ENCODE assay signal across 1 cellular context in the genomic region with DNA sequence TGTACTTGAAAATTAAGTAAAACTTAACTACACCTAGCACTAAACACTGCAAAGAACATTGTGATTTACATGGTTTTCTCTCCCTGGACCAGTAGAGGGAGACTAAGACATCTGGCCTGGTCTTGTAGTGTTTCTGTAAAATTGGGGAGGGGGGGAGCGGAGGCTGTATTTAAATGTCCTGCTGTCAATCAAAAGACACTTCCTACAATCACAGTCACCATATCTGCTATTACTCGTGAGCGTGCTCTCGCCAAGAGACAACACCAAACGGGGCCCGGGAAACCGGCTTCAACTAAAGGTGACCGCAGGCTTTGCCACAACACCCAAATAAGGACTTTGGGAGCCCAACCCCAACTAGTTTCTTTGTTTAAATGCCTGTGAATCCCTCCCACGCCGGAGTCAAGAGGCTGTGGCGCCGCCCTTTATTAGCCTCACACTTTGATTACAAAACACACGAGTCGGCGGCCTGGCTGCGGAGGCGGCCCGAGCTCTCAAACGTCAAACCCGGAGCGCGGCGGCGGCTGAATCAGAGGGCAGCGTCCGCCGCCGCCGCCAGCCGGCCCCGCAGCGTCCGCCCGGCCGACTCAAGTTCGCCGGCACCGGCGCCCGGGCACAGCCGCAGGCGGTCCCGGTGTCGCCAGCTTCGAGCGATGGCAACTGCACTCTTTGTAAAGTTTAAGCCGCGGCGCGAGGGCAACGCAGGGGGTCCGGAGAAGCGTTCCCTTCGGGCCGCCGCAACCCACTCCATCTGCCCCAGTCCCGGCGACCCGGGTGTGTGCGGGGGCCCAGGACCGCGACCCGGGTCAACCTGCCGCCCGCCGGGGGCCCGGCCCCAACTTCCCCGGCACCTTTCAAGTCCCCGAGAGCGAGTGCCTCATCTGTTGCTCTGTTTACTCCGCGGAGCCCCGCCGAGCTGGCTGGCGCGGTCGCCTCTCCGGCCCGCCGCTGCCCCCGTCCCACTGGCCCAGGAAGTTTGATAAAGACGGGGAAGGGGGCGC.
TF ChIP-seq lines count a peak whose summit lies in the region.

No MANE protein-coding gene starts in this region.

TF ChIP-seq in HepG2, 621 proteins besides CTCF, POLR2A, EP300 and RAD21 (continued from another document and continues in another):
- TF ChIP-seq, protein P1, sequence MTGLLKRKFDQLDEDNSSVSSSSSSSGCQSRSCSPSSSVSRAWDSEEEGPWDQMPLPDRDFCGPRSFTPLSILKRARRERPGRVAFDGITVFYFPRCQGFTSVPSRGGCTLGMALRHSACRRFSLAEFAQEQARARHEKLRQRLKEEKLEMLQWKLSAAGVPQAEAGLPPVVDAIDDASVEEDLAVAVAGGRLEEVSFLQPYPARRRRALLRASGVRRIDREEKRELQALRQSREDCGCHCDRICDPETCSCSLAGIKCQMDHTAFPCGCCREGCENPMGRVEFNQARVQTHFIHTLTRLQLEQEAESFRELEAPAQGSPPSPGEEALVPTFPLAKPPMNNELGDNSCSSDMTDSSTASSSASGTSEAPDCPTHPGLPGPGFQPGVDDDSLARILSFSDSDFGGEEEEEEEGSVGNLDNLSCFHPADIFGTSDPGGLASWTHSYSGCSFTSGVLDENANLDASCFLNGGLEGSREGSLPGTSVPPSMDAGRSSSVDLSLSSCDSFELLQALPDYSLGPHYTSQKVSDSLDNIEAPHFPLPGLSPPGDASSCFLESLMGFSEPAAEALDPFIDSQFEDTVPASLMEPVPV (CRISPR knock-in tag; IDR thresholded peaks at IDR 0.05), result no peak
- TF ChIP-seq RELA (CRISPR knock-in tag; IDR thresholded peaks at IDR 0.05) (no peak), ZNF788 (CRISPR knock-in tag; IDR thresholded peaks at IDR 0.05; ENCODE audit: borderline replicate concordance) (no peak; the same call in 1 of the 2 replicates), ZFP82 (CRISPR knock-in tag; IDR thresholded peaks at IDR 0.05; ENCODE audit: borderline replicate concordance) (no peak), MTA1 (CRISPR knock-in tag; IDR thresholded peaks at IDR 0.05; ENCODE audit: borderline replicate concordance) (no peak), RARA (CRISPR knock-in tag; IDR thresholded peaks at IDR 0.05) (peak; percentile 33; the same call in 1 of the 2 replicates), ATAD3A (CRISPR knock-in tag; IDR thresholded peaks at IDR 0.05) (no peak), PHF21A (CRISPR knock-in tag; IDR thresholded peaks at IDR 0.05) (peak; percentile 69), SMARCE1 (IDR thresholded peaks at IDR 0.05; ENCODE audit: borderline replicate concordance) (no peak), ZNF7 (CRISPR knock-in tag; IDR thresholded peaks at IDR 0.05) (no peak), HDAC1 (CRISPR knock-in tag; IDR thresholded peaks at IDR 0.05) (peak; percentile 34; the same call in 1 of the 2 replicates), FOSL2 (CRISPR knock-in tag; IDR thresholded peaks at IDR 0.05) (0 out of 2 replicates have a peak, but pooled peaks have one; percentile 35), ZNF891 (CRISPR knock-in tag; IDR thresholded peaks at IDR 0.05) (0 out of 2 replicates have a peak, but pooled peaks have one; percentile 24), CENPX (CRISPR knock-in tag; IDR thresholded peaks at IDR 0.05) (no peak), MIER3 (CRISPR knock-in tag; IDR thresholded peaks at IDR 0.05; ENCODE audit: borderline replicate concordance) (no peak), ZNF34 (CRISPR knock-in tag; IDR thresholded peaks at IDR 0.05; ENCODE audit: borderline replicate concordance) (no peak), ZNF20 (CRISPR knock-in tag; IDR thresholded peaks at IDR 0.05) (no peak), ZNF430 (CRISPR knock-in tag; IDR thresholded peaks at IDR 0.05) (peak; percentile 41; the same call in 1 of the 2 replicates), KLF11 (CRISPR knock-in tag; IDR thresholded peaks at IDR 0.05) (no peak), MAZ (IDR thresholded peaks at IDR 0.05; ENCODE audit: borderline replicate concordance, low read depth, low read length) (peak; percentile 86; the same call in 1 of the 2 replicates), MAZ (CRISPR knock-in tag; IDR thresholded peaks at IDR 0.05; ENCODE audit: low read depth) (peak; percentile 43; the same call in 1 of the 2 replicates), ARNTL (CRISPR knock-in tag; IDR thresholded peaks at IDR 0.05) (peak; percentile 39; the same call in 1 of the 2 replicates), ERF (CRISPR knock-in tag; IDR thresholded peaks at IDR 0.05) (peak; percentile 49; the same call in 1 of the 2 replicates), GTF3A (CRISPR knock-in tag; conservative IDR thresholded peaks at IDR 0.05) (0 out of 2 replicates have a peak, but pooled peaks have one; percentile 23), TOE1 (CRISPR knock-in tag; IDR thresholded peaks at IDR 0.05) (no peak), CBFB (CRISPR knock-in tag; IDR thresholded peaks at IDR 0.05) (0 out of 2 replicates have a peak, but pooled peaks have one; percentile 28), ZBTB38 (CRISPR knock-in tag; IDR thresholded peaks at IDR 0.05) (no peak)
- TF ChIP-seq, protein P2, sequence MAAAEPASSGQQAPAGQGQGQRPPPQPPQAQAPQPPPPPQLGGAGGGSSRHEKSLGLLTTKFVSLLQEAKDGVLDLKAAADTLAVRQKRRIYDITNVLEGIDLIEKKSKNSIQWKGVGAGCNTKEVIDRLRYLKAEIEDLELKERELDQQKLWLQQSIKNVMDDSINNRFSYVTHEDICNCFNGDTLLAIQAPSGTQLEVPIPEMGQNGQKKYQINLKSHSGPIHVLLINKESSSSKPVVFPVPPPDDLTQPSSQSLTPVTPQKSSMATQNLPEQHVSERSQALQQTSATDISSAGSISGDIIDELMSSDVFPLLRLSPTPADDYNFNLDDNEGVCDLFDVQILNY (CRISPR knock-in tag; conservative IDR thresholded peaks at IDR 0.05), result no peak
- TF ChIP-seq, protein P3, sequence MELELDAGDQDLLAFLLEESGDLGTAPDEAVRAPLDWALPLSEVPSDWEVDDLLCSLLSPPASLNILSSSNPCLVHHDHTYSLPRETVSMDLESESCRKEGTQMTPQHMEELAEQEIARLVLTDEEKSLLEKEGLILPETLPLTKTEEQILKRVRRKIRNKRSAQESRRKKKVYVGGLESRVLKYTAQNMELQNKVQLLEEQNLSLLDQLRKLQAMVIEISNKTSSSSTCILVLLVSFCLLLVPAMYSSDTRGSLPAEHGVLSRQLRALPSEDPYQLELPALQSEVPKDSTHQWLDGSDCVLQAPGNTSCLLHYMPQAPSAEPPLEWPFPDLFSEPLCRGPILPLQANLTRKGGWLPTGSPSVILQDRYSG (CRISPR knock-in tag; IDR thresholded peaks at IDR 0.05), result peak; percentile 71; the same call in 1 of the 2 replicates
- TF ChIP-seq, protein P4, sequence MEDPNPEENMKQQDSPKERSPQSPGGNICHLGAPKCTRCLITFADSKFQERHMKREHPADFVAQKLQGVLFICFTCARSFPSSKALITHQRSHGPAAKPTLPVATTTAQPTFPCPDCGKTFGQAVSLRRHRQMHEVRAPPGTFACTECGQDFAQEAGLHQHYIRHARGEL (CRISPR knock-in tag; IDR thresholded peaks at IDR 0.05), result no peak
- TF ChIP-seq, protein P5, sequence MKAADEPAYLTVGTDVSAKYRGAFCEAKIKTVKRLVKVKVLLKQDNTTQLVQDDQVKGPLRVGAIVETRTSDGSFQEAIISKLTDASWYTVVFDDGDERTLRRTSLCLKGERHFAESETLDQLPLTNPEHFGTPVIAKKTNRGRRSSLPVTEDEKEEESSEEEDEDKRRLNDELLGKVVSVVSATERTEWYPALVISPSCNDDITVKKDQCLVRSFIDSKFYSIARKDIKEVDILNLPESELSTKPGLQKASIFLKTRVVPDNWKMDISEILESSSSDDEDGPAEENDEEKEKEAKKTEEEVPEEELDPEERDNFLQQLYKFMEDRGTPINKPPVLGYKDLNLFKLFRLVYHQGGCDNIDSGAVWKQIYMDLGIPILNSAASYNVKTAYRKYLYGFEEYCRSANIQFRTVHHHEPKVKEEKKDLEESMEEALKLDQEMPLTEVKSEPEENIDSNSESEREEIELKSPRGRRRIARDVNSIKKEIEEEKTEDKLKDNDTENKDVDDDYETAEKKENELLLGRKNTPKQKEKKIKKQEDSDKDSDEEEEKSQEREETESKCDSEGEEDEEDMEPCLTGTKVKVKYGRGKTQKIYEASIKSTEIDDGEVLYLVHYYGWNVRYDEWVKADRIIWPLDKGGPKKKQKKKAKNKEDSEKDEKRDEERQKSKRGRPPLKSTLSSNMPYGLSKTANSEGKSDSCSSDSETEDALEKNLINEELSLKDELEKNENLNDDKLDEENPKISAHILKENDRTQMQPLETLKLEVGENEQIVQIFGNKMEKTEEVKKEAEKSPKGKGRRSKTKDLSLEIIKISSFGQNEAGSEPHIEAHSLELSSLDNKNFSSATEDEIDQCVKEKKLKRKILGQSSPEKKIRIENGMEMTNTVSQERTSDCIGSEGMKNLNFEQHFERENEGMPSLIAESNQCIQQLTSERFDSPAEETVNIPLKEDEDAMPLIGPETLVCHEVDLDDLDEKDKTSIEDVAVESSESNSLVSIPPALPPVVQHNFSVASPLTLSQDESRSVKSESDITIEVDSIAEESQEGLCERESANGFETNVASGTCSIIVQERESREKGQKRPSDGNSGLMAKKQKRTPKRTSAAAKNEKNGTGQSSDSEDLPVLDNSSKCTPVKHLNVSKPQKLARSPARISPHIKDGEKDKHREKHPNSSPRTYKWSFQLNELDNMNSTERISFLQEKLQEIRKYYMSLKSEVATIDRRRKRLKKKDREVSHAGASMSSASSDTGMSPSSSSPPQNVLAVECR (CRISPR knock-in tag; IDR thresholded peaks at IDR 0.05; ENCODE audit: borderline replicate concordance), result peak; percentile 80
- TF ChIP-seq, protein P6, sequence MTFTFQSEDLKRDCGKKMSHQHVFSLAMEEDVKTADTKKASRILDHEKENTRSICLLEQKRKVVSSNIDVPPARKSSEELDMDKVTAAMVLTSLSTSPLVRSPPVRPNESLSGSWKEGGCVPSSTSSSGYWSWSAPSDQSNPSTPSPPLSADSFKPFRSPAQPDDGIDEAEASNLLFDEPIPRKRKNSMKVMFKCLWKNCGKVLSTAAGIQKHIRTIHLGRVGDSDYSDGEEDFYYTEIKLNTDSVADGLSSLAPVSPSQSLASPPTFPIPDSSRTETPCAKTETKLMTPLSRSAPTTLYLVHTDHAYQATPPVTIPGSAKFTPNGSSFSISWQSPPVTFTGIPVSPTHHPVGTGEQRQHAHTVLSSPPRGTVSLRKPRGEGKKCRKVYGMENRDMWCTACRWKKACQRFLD (CRISPR knock-in tag; IDR thresholded peaks at IDR 0.05; ENCODE audit: borderline replicate concordance), result no peak
- TF ChIP-seq, protein P7, sequence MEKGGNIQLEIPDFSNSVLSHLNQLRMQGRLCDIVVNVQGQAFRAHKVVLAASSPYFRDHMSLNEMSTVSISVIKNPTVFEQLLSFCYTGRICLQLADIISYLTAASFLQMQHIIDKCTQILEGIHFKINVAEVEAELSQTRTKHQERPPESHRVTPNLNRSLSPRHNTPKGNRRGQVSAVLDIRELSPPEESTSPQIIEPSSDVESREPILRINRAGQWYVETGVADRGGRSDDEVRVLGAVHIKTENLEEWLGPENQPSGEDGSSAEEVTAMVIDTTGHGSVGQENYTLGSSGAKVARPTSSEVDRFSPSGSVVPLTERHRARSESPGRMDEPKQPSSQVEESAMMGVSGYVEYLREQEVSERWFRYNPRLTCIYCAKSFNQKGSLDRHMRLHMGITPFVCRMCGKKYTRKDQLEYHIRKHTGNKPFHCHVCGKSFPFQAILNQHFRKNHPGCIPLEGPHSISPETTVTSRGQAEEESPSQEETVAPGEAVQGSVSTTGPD (CRISPR knock-in tag; IDR thresholded peaks at IDR 0.05), result peak; percentile 95
- TF ChIP-seq, protein P8, sequence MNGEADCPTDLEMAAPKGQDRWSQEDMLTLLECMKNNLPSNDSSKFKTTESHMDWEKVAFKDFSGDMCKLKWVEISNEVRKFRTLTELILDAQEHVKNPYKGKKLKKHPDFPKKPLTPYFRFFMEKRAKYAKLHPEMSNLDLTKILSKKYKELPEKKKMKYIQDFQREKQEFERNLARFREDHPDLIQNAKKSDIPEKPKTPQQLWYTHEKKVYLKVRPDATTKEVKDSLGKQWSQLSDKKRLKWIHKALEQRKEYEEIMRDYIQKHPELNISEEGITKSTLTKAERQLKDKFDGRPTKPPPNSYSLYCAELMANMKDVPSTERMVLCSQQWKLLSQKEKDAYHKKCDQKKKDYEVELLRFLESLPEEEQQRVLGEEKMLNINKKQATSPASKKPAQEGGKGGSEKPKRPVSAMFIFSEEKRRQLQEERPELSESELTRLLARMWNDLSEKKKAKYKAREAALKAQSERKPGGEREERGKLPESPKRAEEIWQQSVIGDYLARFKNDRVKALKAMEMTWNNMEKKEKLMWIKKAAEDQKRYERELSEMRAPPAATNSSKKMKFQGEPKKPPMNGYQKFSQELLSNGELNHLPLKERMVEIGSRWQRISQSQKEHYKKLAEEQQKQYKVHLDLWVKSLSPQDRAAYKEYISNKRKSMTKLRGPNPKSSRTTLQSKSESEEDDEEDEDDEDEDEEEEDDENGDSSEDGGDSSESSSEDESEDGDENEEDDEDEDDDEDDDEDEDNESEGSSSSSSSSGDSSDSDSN (CRISPR knock-in tag; IDR thresholded peaks at IDR 0.05), result peak; percentile 66; the same call in 1 of the 2 replicates
- TF ChIP-seq, protein P9, sequence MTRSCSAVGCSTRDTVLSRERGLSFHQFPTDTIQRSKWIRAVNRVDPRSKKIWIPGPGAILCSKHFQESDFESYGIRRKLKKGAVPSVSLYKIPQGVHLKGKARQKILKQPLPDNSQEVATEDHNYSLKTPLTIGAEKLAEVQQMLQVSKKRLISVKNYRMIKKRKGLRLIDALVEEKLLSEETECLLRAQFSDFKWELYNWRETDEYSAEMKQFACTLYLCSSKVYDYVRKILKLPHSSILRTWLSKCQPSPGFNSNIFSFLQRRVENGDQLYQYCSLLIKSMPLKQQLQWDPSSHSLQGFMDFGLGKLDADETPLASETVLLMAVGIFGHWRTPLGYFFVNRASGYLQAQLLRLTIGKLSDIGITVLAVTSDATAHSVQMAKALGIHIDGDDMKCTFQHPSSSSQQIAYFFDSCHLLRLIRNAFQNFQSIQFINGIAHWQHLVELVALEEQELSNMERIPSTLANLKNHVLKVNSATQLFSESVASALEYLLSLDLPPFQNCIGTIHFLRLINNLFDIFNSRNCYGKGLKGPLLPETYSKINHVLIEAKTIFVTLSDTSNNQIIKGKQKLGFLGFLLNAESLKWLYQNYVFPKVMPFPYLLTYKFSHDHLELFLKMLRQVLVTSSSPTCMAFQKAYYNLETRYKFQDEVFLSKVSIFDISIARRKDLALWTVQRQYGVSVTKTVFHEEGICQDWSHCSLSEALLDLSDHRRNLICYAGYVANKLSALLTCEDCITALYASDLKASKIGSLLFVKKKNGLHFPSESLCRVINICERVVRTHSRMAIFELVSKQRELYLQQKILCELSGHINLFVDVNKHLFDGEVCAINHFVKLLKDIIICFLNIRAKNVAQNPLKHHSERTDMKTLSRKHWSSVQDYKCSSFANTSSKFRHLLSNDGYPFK (CRISPR knock-in tag; IDR thresholded peaks at IDR 0.05; ENCODE audit: borderline replicate concordance), result no peak
- TF ChIP-seq, protein P10, sequence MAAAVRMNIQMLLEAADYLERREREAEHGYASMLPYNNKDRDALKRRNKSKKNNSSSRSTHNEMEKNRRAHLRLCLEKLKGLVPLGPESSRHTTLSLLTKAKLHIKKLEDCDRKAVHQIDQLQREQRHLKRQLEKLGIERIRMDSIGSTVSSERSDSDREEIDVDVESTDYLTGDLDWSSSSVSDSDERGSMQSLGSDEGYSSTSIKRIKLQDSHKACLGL (CRISPR knock-in tag; IDR thresholded peaks at IDR 0.05), result no peak
